In the genomic region with DNA sequence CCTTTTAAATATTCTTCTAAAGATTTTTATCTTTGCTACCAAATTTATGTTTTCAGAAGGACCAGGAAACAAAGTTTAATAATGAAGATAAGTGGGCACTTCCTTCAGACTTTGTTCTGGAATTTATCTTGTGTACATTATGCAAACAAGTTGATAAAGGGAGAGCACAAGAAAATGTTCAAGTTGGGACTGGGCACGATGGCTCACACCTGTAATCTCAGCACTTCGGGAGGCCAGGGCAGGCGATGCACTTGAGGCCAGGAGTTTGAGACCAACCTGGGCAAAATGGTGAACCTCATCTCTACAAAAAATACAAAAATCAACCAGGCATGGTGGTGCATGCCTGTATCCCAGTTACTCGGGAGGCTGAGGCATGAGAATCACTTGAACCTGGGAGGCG, we compare ENCODE assay signal across 20 cellular contexts. TPM values are rescaled to one million over a fixed set of nuclear protein-coding genes. Genes with fewer than 3 reads are reported as not detected.
A peak's percentile ranks its signal among the peaks of the same experiment; 100 is the strongest.
DNase-seq lines count a peak whose midpoint lies in the region; ATAC-seq and TF ChIP-seq lines count a peak whose summit lies in the region.
"Had no signal": no experiment of that assay in that cellular context is flagged by ENCODE, and none has a peak within 500 bp of the region (broad histone marks: within the 10 kb centered on the region; RNA-seq: fewer than 3 reads in every experiment).

No MANE protein-coding gene starts in this region.

- H3K27me3 ChIP-seq in esophagus muscularis mucosa (no peaks in the 10 kb centered on the region), mucosa of rectum (ENCODE audit: control insufficient read depth in 2 of 2, insufficient read depth in 2 of 2, low read length in 2 of 2) (no peaks in the 10 kb centered on the region), stomach (no peaks in the 10 kb centered on the region), SJCRH30 (no peaks in the 10 kb centered on the region), Karpas-422 (ENCODE audit: low read length) (no peaks in the 10 kb centered on the region)
- H3K27me3 ChIP-seq: BLaER1 treated with 17β-estradiol and CSF1 and Interleukin-3, amounts not matched to agents 10 nM and 100 nM had no signal

- no peaks in the 10 kb centered on the region for H3K79me2 ChIP-seq in Karpas-422 (ENCODE audit: low read length)

- peak overlapping the region; percentile 75 for H3K27ac Mint-ChIP-seq in Calu3 (ENCODE audit: unreplicated experiment)
- H3K27ac Mint-ChIP-seq in stimulated activated naive CD8-positive, alpha-beta T cell treated with anti-CD3 and anti-CD28 coated beads, Interleukin-15, amount 100 ng/mL, for 72 hours: no peak overlapping the region
- H3K27ac Mint-ChIP-seq: B cell; CD4-positive, alpha-beta T cell; H9 had no signal

- H4K20me1 ChIP-seq in Karpas-422 (ENCODE audit: insufficient read depth, low read depth, low read length): no peaks in the 10 kb centered on the region
- H4K20me1 ChIP-seq: BLaER1 treated with 17β-estradiol and CSF1 and Interleukin-3, amounts not matched to agents 10 nM and 100 nM had no signal

- H3K27me3 Mint-ChIP-seq in Calu3 (ENCODE audit: unreplicated experiment): no peaks in the 10 kb centered on the region
- H3K27me3 Mint-ChIP-seq in stimulated activated naive CD8-positive, alpha-beta T cell treated with anti-CD3 and anti-CD28 coated beads, Interleukin-15, amount 100 ng/mL, for 72 hours: peaks cover 20% of the 10 kb centered on the region

- peaks cover 8 to 13% (median 12%) of the 10 kb centered on the region in 4 donors for H3K4me1 ChIP-seq in esophagus muscularis mucosa
- H3K4me1 ChIP-seq in mucosa of rectum (ENCODE audit: control insufficient read depth in 2 of 2, insufficient read depth in 2 of 2, low read length in 2 of 2): peaks cover 24 to 45% of the 10 kb centered on the region in 2 donors
- H3K4me1 ChIP-seq in stomach: peaks cover 0 to 72% (median 38%) of the 10 kb centered on the region in 4 donors
- H3K4me1 ChIP-seq in SJCRH30: no peaks in the 10 kb centered on the region
- H3K4me1 ChIP-seq in Karpas-422 (ENCODE audit: low read length): peaks cover 8% of the 10 kb centered on the region

- no peak overlapping the region for H3K4me2 ChIP-seq in Karpas-422 (ENCODE audit: low read depth, low read length, poor library complexity, severe bottlenecking)
- H3K4me2 ChIP-seq: BLaER1 treated with 17β-estradiol and CSF1 and Interleukin-3, amounts not matched to agents 10 nM and 100 nM had no signal

- no peaks in the 10 kb centered on the region for H3K36me3 ChIP-seq in esophagus muscularis mucosa
- H3K36me3 ChIP-seq in mucosa of rectum (ENCODE audit: control insufficient read depth in 2 of 2, insufficient read depth in 2 of 2, low read length in 2 of 2): no peaks in the 10 kb centered on the region
- H3K36me3 ChIP-seq in stomach: no peaks in the 10 kb centered on the region
- H3K36me3 ChIP-seq in SJCRH30: no peaks in the 10 kb centered on the region
- no peaks in the 10 kb centered on the region for H3K36me3 ChIP-seq in Karpas-422 (ENCODE audit: insufficient read depth, low read length)
- H3K36me3 ChIP-seq: BLaER1 treated with 17β-estradiol and CSF1 and Interleukin-3, amounts not matched to agents 10 nM and 100 nM had no signal

- CTCF ChIA-PET in Calu3 (lab: Charles Lee): interaction anchor here (0.7 to 1.2 kb wide), 2 partner anchors 9 to 57 kb away, joined by 6 to 9 read pairs; no protein-coding TSS in a partner anchor

- BruUV-seq in Calu3 (replicated peaks; lab: Mats Ljungman, UMichigan): no TSS peak

- peaks cover 64% of the 10 kb centered on the region for H3K4me1 Mint-ChIP-seq in Calu3 (ENCODE audit: low read depth, unreplicated experiment)
- H3K4me1 Mint-ChIP-seq in stimulated activated naive CD8-positive, alpha-beta T cell treated with anti-CD3 and anti-CD28 coated beads, Interleukin-15, amount 100 ng/mL, for 72 hours: peaks cover 17% of the 10 kb centered on the region

- peaks cover 44% of the 10 kb centered on the region for H3K36me3 Mint-ChIP-seq in Calu3 (ENCODE audit: insufficient read depth, unreplicated experiment)

- 95% methylated on average over 5 of the region's 5 CpGs for WGBS in esophagus muscularis mucosa
- 45 to 63% (median 55%) methylated on average over 5 of the region's 5 CpGs for WGBS in stomach, 5 donors

- H3K9me3 ChIP-seq in esophagus muscularis mucosa (no peaks in the 10 kb centered on the region), mucosa of rectum (ENCODE audit: control insufficient read depth in 2 of 2, low read length in 2 of 2) (no peaks in the 10 kb centered on the region), stomach (no peaks in the 10 kb centered on the region), SJCRH30 (replicated peaks) (no peaks in the 10 kb centered on the region), Karpas-422 (ENCODE audit: low read length) (no peaks in the 10 kb centered on the region)
- H3K9me3 ChIP-seq: Caco-2 had no signal

- no peak overlapping the region for H2AFZ ChIP-seq in Karpas-422 (ENCODE audit: low read length)

- TF ChIP-seq EP300 in esophagus muscularis mucosa (IDR thresholded peaks at IDR 0.05) (no peak), stomach (IDR thresholded peaks at IDR 0.05) (no peak)

- no peak overlapping the region for H3K27ac ChIP-seq in esophagus muscularis mucosa (replicated peaks in 1 of 4)
- peak overlapping the region; percentile 13 to 52 for H3K27ac ChIP-seq in mucosa of rectum (ENCODE audit: low read depth in 2 of 2, low read length in 2 of 2)
- H3K27ac ChIP-seq in stomach: peak overlapping the region in 3 of 5 donors; percentile 20 to 75 (median 37)
- H3K27ac ChIP-seq in SJCRH30: no peak overlapping the region
- no peak overlapping the region for H3K27ac ChIP-seq in Karpas-422 (ENCODE audit: low read length)
- H3K27ac ChIP-seq: BLaER1 treated with 17β-estradiol and CSF1 and Interleukin-3, amounts not matched to agents 10 nM and 100 nM; HL-60 had no signal

- no peaks in the 10 kb centered on the region for H3K9me2 ChIP-seq in Karpas-422 (replicated peaks; ENCODE audit: insufficient read depth, low read length)

- H3K4me3 ChIP-seq in esophagus muscularis mucosa (no peak overlapping the region), mucosa of rectum (ENCODE audit: low read length in 2 of 2) (no peak overlapping the region), stomach (no peak overlapping the region), SJCRH30 (no peak overlapping the region), Karpas-422 (ENCODE audit: low read length) (no peak overlapping the region)
- H3K4me3 ChIP-seq: BLaER1 treated with 17β-estradiol and CSF1 and Interleukin-3, amounts not matched to agents 10 nM and 100 nM; K562 had no signal

- intact Hi-C loops in Calu3 (cut with micrococcal nuclease; ENCODE audit: unreplicated experiment): loop anchor here (10.0 kb wide), 1 partner anchor 178 kb away; no protein-coding TSS in a partner anchor
- intact Hi-C loops in esophagus muscularis mucosa (cut with DNase I): no loop called here
- intact Hi-C loops in stomach (cut with DNase I; ENCODE audit: low total_unique reads): no loop called here

- DNase-seq in Calu3: no peak
- DNase-seq in esophagus muscularis mucosa (ENCODE audit: extremely low spot score): peak; percentile 89
- DNase-seq in stomach: peak; percentile 46
- DNase-seq in activated CD4-positive, alpha-beta T cell treated with anti-CD3 and anti-CD28 coated beads for 48 hours: no peak
- DNase-seq in SJCRH30: no peak
- DNase-seq in stimulated activated naive CD8-positive, alpha-beta T cell treated with anti-CD3 and anti-CD28 coated beads, Interleukin-15, amount 100 ng/mL, for 72 hours: no peak
- no peak for DNase-seq in Karpas-422
- DNase-seq: Caco-2; CD4-positive, alpha-beta T cell; DMS153; DMS79; GF-D8; H9; IMR-90 had no signal

- no peak for TF ChIP-seq POLR2A in esophagus muscularis mucosa (IDR thresholded peaks at IDR 0.05; ENCODE audit: low read depth)
- no peak for TF ChIP-seq POLR2A in stomach (IDR thresholded peaks at IDR 0.05)

- H3K9me3 Mint-ChIP-seq in Calu3 (ENCODE audit: low read depth, unreplicated experiment): no peaks in the 10 kb centered on the region
- no peaks in the 10 kb centered on the region for H3K9me3 Mint-ChIP-seq in stimulated activated naive CD8-positive, alpha-beta T cell treated with anti-CD3 and anti-CD28 coated beads, Interleukin-15, amount 100 ng/mL, for 72 hours
- H3K9me3 Mint-ChIP-seq: CD4-positive, alpha-beta T cell; H9 had no signal

- H3K4me3 Mint-ChIP-seq in Calu3 (ENCODE audit: low read depth, unreplicated experiment): no peak overlapping the region
- no peak overlapping the region for H3K4me3 Mint-ChIP-seq in stimulated activated naive CD8-positive, alpha-beta T cell treated with anti-CD3 and anti-CD28 coated beads, Interleukin-15, amount 100 ng/mL, for 72 hours
- H3K4me3 Mint-ChIP-seq: B cell; CD4-positive, alpha-beta T cell; H9 had no signal

- H3K9ac ChIP-seq in mucosa of rectum (ENCODE audit: low read depth in 1 of 2, low read length in 2 of 2): no peak overlapping the region
- no peak overlapping the region for H3K9ac ChIP-seq in Karpas-422 (ENCODE audit: low read length)
- H3K9ac ChIP-seq: BLaER1 treated with 17β-estradiol and CSF1 and Interleukin-3, amounts not matched to agents 10 nM and 100 nM had no signal

- ATAC-seq in stimulated activated naive CD8-positive, alpha-beta T cell treated with anti-CD3 and anti-CD28 coated beads, Interleukin-15, amount 100 ng/mL, for 72 hours: no peak
- ATAC-seq: K562 had no signal

- TF ChIP-seq CTCF in Calu3 (IDR thresholded peaks at IDR 0.05; ENCODE audit: unreplicated experiment) (no peak), esophagus muscularis mucosa (IDR thresholded peaks at IDR 0.05) (no peak), stomach (IDR thresholded peaks at IDR 0.05) (no peak)

RNA-seq across cellular contexts. Expression of a gene that starts 4.6 kb away (rescaled TPM):
- 75.3 and 98.1 TPM in 2 replicates for total RNA-seq in Calu3 (2022)
- 10 to 100 TPM in 1 of 4 donors, 1 to 10 TPM in 3; 4.1 to 18.7 (median 6.6) TPM for total RNA-seq in esophagus muscularis mucosa
- 10 to 100 TPM in 2 of 5 donors, under 1 TPM in 1, not detected in 2; 0.87 to 38.2 (median 23.5) TPM for total RNA-seq in stomach
- 1 to 10 TPM; 4.7 to 9.5 (median 7.2) TPM for polyA plus RNA-seq in stomach
- not detected in 2 replicates for total RNA-seq in SJCRH30 (2014; rRNA removed; shearing (Covaris generic))
- total RNA-seq in Karpas-422 (2014; rRNA removed; shearing (Covaris generic); ENCODE audit: low replicate concordance): not detected in 2 replicates
- total RNA-seq: A172 had no signal
- polyA plus RNA-seq: IMR-90 had no signal

Comparison
In these comparisons a context has a peak if more than half of its experiments do, and no peak if none do; other contexts are left out.
1. DNase-seq: peak in esophagus muscularis mucosa (single experiment) and stomach (single experiment); none in Calu3 (single experiment), activated CD4-positive, alpha-beta T cell treated with anti-CD3 and anti-CD28 coated beads for 48 hours (single experiment), SJCRH30 (0 of 2), stimulated activated naive CD8-positive, alpha-beta T cell treated with anti-CD3 and anti-CD28 coated beads, Interleukin-15, amount 100 ng/mL, for 72 hours (0 of 2) and Karpas-422 (single experiment).
2. H3K27ac ChIP-seq: peak in mucosa of rectum (2 of 2) and stomach (3 of 5); none in esophagus muscularis mucosa (0 of 4), SJCRH30 (single experiment) and Karpas-422 (single experiment).